9 cellular contexts compared by ENCODE assay signal in the genomic region with DNA sequence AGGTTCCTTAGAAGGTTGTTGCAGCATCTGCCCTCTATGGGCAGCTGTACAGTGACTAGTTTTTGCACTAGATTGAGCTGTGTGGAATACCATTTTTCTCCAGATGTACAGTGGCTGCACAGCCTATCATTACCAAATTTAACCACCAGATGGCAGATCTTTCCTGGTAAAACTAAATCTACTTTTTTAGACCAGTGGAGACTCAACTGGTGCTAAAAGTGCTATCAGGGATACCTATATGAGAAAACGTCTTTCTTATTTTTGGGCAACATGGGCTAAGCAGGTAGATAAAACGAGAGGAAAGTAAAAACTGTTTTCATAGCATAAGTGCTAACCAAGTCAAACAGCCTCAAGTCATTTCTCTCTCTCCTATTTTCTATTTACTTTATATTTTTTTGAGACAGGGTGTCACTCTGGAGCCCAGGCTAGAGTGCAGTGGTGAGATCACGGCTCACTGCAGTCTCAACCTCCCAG. TPM values are rescaled to one million over a fixed set of nuclear protein-coding genes. Genes with fewer than 3 reads are reported as not detected.
A peak's percentile ranks its signal among the peaks of the same experiment; 100 is the strongest.
DNase-seq lines count a peak whose midpoint lies in the region; ATAC-seq and TF ChIP-seq lines count a peak whose summit lies in the region.
"Had no signal": no experiment of that assay in that cellular context is flagged by ENCODE, and none has a peak within 500 bp of the region (broad histone marks: within the 10 kb centered on the region; RNA-seq: fewer than 3 reads in every experiment).

No MANE protein-coding gene starts in this region.

- peaks cover 3% of the 10 kb centered on the region for H3K4me1 Mint-ChIP-seq in activated B cell treated with CpG ODN at 0.5 μM for 24 hours

- H3K36me3 Mint-ChIP-seq in activated B cell treated with CpG ODN at 0.5 μM for 24 hours (ENCODE audit: low read depth): no peaks in the 10 kb centered on the region

- H3K27me3 ChIP-seq in BE2C (no peaks in the 10 kb centered on the region), heart right ventricle (no peaks in the 10 kb centered on the region)
- H3K27me3 ChIP-seq: SJCRH30 had no signal

- H3K27me3 Mint-ChIP-seq in activated B cell treated with CpG ODN at 0.5 μM for 24 hours: no peaks in the 10 kb centered on the region

- no peak overlapping the region for H3K27ac ChIP-seq in heart right ventricle
- H3K27ac ChIP-seq: SJCRH30 had no signal

- 24 to 29% methylated on average over 3 of the region's 3 CpGs for WGBS in heart right ventricle, 2 donors

- no peak overlapping the region for H3K4me3 ChIP-seq in BE2C (ENCODE audit: low read depth, low read length)
- H3K4me3 ChIP-seq in heart right ventricle: no peak overlapping the region
- H3K4me3 ChIP-seq: SJCRH30 had no signal

- POLR2A ChIA-PET in activated B cell treated with CpG ODN at 0.5 μM for 24 hours (lab: Charles Lee): no interaction called here

- TF ChIP-seq CTCF in BE2C (IDR thresholded peaks at IDR 0.05; ENCODE audit: low read depth, low read length) (peak; percentile 85), activated B cell treated with CpG ODN at 0.5 μM for 24 hours (IDR thresholded peaks at IDR 0.05) (no peak), heart right ventricle (IDR thresholded peaks at IDR 0.05) (peak; percentile 65 to 86 (median 79))

- H3K36me3 ChIP-seq in BE2C (no peaks in the 10 kb centered on the region), heart right ventricle (no peaks in the 10 kb centered on the region)
- H3K36me3 ChIP-seq: SJCRH30 had no signal

- intact Hi-C loops in activated B cell treated with CpG ODN at 0.5 μM for 24 hours (cut with micrococcal nuclease): loop anchor here (1.0 to 10.0 kb wide), 8 partner anchors 61 to 1128 kb away; a partner anchor contains a TSS
- intact Hi-C loops in heart right ventricle (cut with DNase I): loop anchor here (1.0 to 10.0 kb wide), 11 partner anchors 215 to 483 kb away; no protein-coding TSS in a partner anchor
- intact Hi-C loops in sciatic nerve (cut with DNase I): no loop called here

- CTCF ChIA-PET in activated B cell treated with CpG ODN at 0.5 μM for 24 hours (lab: Charles Lee): interaction anchor here (0.7 to 5.3 kb wide), 9 partner anchors 9 to 1032 kb away, joined by 3 to 41 read pairs (median 3); no protein-coding TSS in a partner anchor

- H3K4me3 Mint-ChIP-seq in activated B cell treated with CpG ODN at 0.5 μM for 24 hours: no peak overlapping the region

- ATAC-seq in GM18517 (IDR thresholded peaks at IDR 0.05; ENCODE audit: unreplicated experiment) (peak; percentile 76), HG03060 (IDR thresholded peaks at IDR 0.05; ENCODE audit: low read depth, unreplicated experiment) (peak; percentile 92), activated B cell treated with CpG ODN at 0.5 μM for 24 hours (ENCODE audit: low read depth) (peak; percentile 81), heart right ventricle (peak in 7 of 8 donors; percentile 52 to 87 (median 78)), sciatic nerve (peak; percentile 86)

- H3K9me3 ChIP-seq in BE2C (no peaks in the 10 kb centered on the region), heart right ventricle (no peaks in the 10 kb centered on the region)
- H3K9me3 ChIP-seq: SJCRH30 had no signal

- no peak overlapping the region for H3K27ac Mint-ChIP-seq in activated B cell treated with CpG ODN at 0.5 μM for 24 hours

- H3K4me1 ChIP-seq in BE2C: no peaks in the 10 kb centered on the region
- H3K4me1 ChIP-seq in heart right ventricle: peaks cover 0 to under 1% (median 0%) of the 10 kb centered on the region in 9 donors

- H3K9me3 Mint-ChIP-seq in activated B cell treated with CpG ODN at 0.5 μM for 24 hours: no peaks in the 10 kb centered on the region

- DNase-seq in BE2C: peak; percentile 38
- peak; percentile 39 for DNase-seq in NCI-H2196 treated with DMSO at 0.1 percent for 48 hours (lab: John Stamatoyannopoulos, UW; ENCODE audit: unreplicated experiment)
- DNase-seq in activated B cell treated with CpG ODN at 0.5 μM for 24 hours: no peak
- peak in 1 of 2 donors; percentile 28 for DNase-seq in heart right ventricle
- DNase-seq in sciatic nerve (ENCODE audit: low spot score): no peak
- no peak for DNase-seq in ecto neural progenitor cell (ENCODE audit: low spot score)

RNA-seq across cellular contexts. Expression of a gene that starts 21.2 kb away (rescaled TPM):
- polyA plus RNA-seq in BE2C (2012; ENCODE audit: insufficient read depth, insufficient read length, low read depth): 0.90 TPM
- total RNA-seq in activated B cell treated with CpG ODN at 0.5 μM for 24 hours (not detected in 2 replicates), heart right ventricle (1 to 10 TPM in 9 of 10 donors, under 1 TPM in 1; 0.93 to 3.9 (median 2.0) TPM), sciatic nerve (1.2 TPM)
- polyA plus RNA-seq in heart right ventricle: 1 to 10 TPM; 1.1 to 1.5 TPM
- total RNA-seq: SJCRH30 had no signal

RNA-seq across cellular contexts. Expression of a gene that starts 55.1 kb away (rescaled TPM):
- polyA plus RNA-seq in BE2C (2012; ENCODE audit: insufficient read depth, insufficient read length, low read depth): not detected
- 0.58 and 0.64 TPM in 2 replicates for total RNA-seq in activated B cell treated with CpG ODN at 0.5 μM for 24 hours
- total RNA-seq in heart right ventricle: 1 to 10 TPM in 4 of 10 donors, under 1 TPM in 5, not detected in 1; 0.33 to 3.1 (median 0.81) TPM
- under 1 TPM; 0.33 to 0.37 TPM for polyA plus RNA-seq in heart right ventricle
- total RNA-seq in sciatic nerve: 27.1 TPM
- total RNA-seq: SJCRH30 had no signal

Comparison
In these comparisons a context has a peak if more than half of its experiments do, and no peak if none do; other contexts are left out.
1. DNase-seq: peak in BE2C (single experiment) and NCI-H2196 treated with DMSO at 0.1 percent for 48 hours (single experiment); none in activated B cell treated with CpG ODN at 0.5 μM for 24 hours (single experiment), sciatic nerve (single experiment) and ecto neural progenitor cell (single experiment).
2. Peak in every context shown above with its lines, with median percentiles within 50 percentile points of each other: ATAC-seq.